In the genomic region with DNA sequence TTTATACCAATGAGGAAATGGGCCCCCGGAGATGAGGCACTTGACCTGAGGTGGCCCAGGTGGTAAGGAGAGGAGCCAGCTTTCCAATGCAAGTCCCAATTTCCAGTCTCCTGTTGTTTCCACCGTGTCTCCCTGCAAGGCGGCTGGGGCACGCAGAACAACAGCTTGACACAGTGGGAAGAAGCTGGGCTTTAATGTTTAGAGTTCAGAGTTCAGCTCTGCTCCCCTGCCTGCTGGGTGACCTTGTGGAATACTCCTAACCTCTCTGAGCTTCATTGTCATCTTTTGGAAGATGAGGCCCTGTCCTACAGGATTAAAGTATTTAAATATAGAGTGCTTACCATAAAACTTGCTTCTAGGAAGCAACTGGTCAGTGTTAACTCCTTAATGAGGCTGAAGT, we compare ENCODE assay signal across 13 cellular contexts.
DNase-seq lines count a peak whose midpoint lies in the region; ATAC-seq and TF ChIP-seq lines count a peak whose summit lies in the region.
"Had no signal": no experiment of that assay in that cellular context is flagged by ENCODE, and none has a peak within 500 bp of the region (broad histone marks: within the 10 kb centered on the region; RNA-seq: fewer than 3 reads in every experiment).

No MANE protein-coding gene starts in this region.

- peak overlapping the region; percentile 25 for H3K27ac Mint-ChIP-seq in activated T-cell treated with anti-CD3 and anti-CD28 coated beads, Interleukin-2, amount 50 U/mL, for 72 hours
- peak overlapping the region; percentile 86 for H3K27ac Mint-ChIP-seq in memory B cell

- no peak for TF ChIP-seq CTCF in VCaP (conservative IDR thresholded peaks at IDR 0.05)

- no peak for DNase-seq in activated T-cell treated with anti-CD3 and anti-CD28 coated beads, Interleukin-2, amount 50 U/mL, for 72 hours
- DNase-seq in activated T-cell treated with anti-CD3 and anti-CD28 coated beads for 4 hours (no peak), memory B cell (ENCODE audit: low spot score in 2 of 2) (no peak), retina (no peak)
- DNase-seq: activated CD4-positive, alpha-beta T cell treated with anti-CD3 and anti-CD28 coated beads, Interleukin-2, amount 50 U/mL, for 4 hours; NCI-H2227 treated with DMSO at 0.1 percent for 48 hours had no signal

- no peaks in the 10 kb centered on the region for H3K9me3 Mint-ChIP-seq in activated T-cell treated with anti-CD3 and anti-CD28 coated beads, Interleukin-2, amount 50 U/mL, for 72 hours
- H3K9me3 Mint-ChIP-seq in memory B cell, result no peaks in the 10 kb centered on the region

- peak overlapping the region in 1 of 2 donors; percentile 85 for H3K4me3 Mint-ChIP-seq in activated T-cell treated with anti-CD3 and anti-CD28 coated beads, Interleukin-2, amount 50 U/mL, for 72 hours
- no peak overlapping the region for H3K4me3 Mint-ChIP-seq in memory B cell

- no peak overlapping the region for H3K4me3 ChIP-seq in subcutaneous abdominal adipose tissue (ENCODE audit: low read depth in 1 of 5, low read length in 5 of 5)
- H3K4me3 ChIP-seq: SJCRH30 had no signal

- no peak overlapping the region for H3K9ac ChIP-seq in subcutaneous abdominal adipose tissue (ENCODE audit: low read length in 5 of 5)
- H3K9ac ChIP-seq: KMS-11, parathyroid adenoma had no signal

- H3K27me3 ChIP-seq in subcutaneous abdominal adipose tissue (ENCODE audit: control insufficient read depth in 5 of 5, insufficient read depth in 4 of 5, low read length in 5 of 5), result peaks cover 0 to 4% (median 0%) of the 10 kb centered on the region in 5 donors
- H3K27me3 ChIP-seq: SJCRH30 had no signal

- peaks cover 0 to 2% (median 0%) of the 10 kb centered on the region in 5 donors for H3K9me3 ChIP-seq in subcutaneous abdominal adipose tissue (ENCODE audit: control insufficient read depth in 5 of 5, low read length in 5 of 5)
- H3K9me3 ChIP-seq: SJCRH30 had no signal

- no peak for ATAC-seq in activated T-cell treated with anti-CD3 and anti-CD28 coated beads, Interleukin-2, amount 50 U/mL, for 72 hours (replicated peaks in 1 of 2)
- ATAC-seq in memory B cell (ENCODE audit: low read depth), result no peak
- ATAC-seq in HG03196 (IDR thresholded peaks at IDR 0.05; ENCODE audit: unreplicated experiment), result no peak
- ATAC-seq in HG03469 (IDR thresholded peaks at IDR 0.05; ENCODE audit: unreplicated experiment), result no peak

- H3K4me1 ChIP-seq in subcutaneous abdominal adipose tissue (ENCODE audit: control insufficient read depth in 5 of 5, insufficient read depth in 5 of 5, low read length in 5 of 5), result peaks cover 27 to 94% (median 80%) of the 10 kb centered on the region in 5 donors

- H3K27ac ChIP-seq in VCaP (peak overlapping the region; percentile 91), subcutaneous abdominal adipose tissue (ENCODE audit: low read depth, low read length) (peak overlapping the region; percentile 78)
- H3K27ac ChIP-seq: KMS-11, parathyroid adenoma had no signal

- H3K36me3 Mint-ChIP-seq in activated T-cell treated with anti-CD3 and anti-CD28 coated beads, Interleukin-2, amount 50 U/mL, for 72 hours (ENCODE audit: insufficient read depth in 2 of 2), result no peaks in the 10 kb centered on the region
- H3K36me3 Mint-ChIP-seq in memory B cell, result peaks cover 2% of the 10 kb centered on the region

- no peaks in the 10 kb centered on the region for H3K27me3 Mint-ChIP-seq in activated T-cell treated with anti-CD3 and anti-CD28 coated beads, Interleukin-2, amount 50 U/mL, for 72 hours (ENCODE audit: low read depth)
- no peaks in the 10 kb centered on the region for H3K27me3 Mint-ChIP-seq in memory B cell

- peaks cover 79% of the 10 kb centered on the region for H3K4me1 Mint-ChIP-seq in activated T-cell treated with anti-CD3 and anti-CD28 coated beads, Interleukin-2, amount 50 U/mL, for 72 hours (ENCODE audit: low read depth)
- peaks cover 66% of the 10 kb centered on the region for H3K4me1 Mint-ChIP-seq in memory B cell

- no peaks in the 10 kb centered on the region for H3K36me3 ChIP-seq in subcutaneous abdominal adipose tissue (ENCODE audit: control insufficient read depth in 5 of 5, insufficient read depth in 5 of 5, low read length in 5 of 5)
- H3K36me3 ChIP-seq: SJCRH30 had no signal
